Comparison of ENCODE assay signal across 21 cellular contexts in the genomic region with DNA sequence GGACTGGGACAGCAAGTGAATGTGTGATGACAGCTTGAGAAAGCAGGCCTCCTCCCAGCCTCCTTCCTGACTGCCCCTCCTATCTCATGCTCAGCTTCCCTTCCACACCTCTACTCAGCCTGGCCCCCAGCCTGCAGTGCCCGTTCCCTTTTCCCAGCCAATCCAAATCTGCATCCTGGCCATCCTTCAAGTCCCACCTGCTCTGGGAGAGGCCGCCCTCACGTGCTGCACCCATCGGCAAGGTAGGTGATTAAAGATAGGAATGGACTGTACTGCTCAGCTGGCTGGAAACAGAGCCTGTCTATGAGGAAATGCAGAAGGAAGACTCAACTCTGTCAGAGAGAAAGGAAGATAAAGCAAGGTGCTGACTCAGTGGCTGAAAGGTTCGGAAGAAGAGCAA. TPM values are rescaled to one million over a fixed set of nuclear protein-coding genes. Genes with fewer than 3 reads are reported as not detected.
"Had no signal": no experiment of that assay in that cellular context is flagged by ENCODE, and none has a peak within 500 bp of the region (broad histone marks: within the 10 kb centered on the region; RNA-seq: fewer than 3 reads in every experiment).

No MANE protein-coding gene starts in this region.

- H3K9ac ChIP-seq: neural progenitor cell had no signal

- H2AFZ ChIP-seq: neural progenitor cell had no signal

- H3K4me1 Mint-ChIP-seq: naive thymus-derived CD4-positive, alpha-beta T cell; stimulated activated naive B cell treated with anti-CD40 and anti-IgM and Interleukin-4, amounts not matched to agents 10 μg/mL and 1 μg/mL and 100 μg/mL, for 72 hours had no signal

- H3K4me3 ChIP-seq: coronary artery, neural progenitor cell, pancreas, prostate gland, right lobe of liver had no signal

- H3K27me3 ChIP-seq: foreskin keratinocyte, neural progenitor cell, pancreas, right lobe of liver had no signal

- H3K4me1 ChIP-seq: neural progenitor cell, pancreas, prostate gland, right lobe of liver had no signal

- H3K36me3 Mint-ChIP-seq: naive thymus-derived CD4-positive, alpha-beta T cell; stimulated activated naive B cell treated with anti-CD40 and anti-IgM and Interleukin-4, amounts not matched to agents 10 μg/mL and 1 μg/mL and 100 μg/mL, for 72 hours had no signal

- H3K9me3 ChIP-seq: pancreas, prostate gland, right lobe of liver had no signal

- H3K27ac ChIP-seq: coronary artery, foreskin keratinocyte, neural progenitor cell, pancreas, prostate gland, right lobe of liver had no signal

- DNase-seq: central memory CD4-positive, alpha-beta T cell; effector memory CD4-positive, alpha-beta T cell; foreskin keratinocyte; head of caudate nucleus; hippocampal formation; kidney glomerular epithelial cell; mesendoderm; naive thymus-derived CD4-positive, alpha-beta T cell; occipital lobe; pancreas; right lobe of liver; stimulated activated CD4-positive, alpha-beta T cell treated with anti-CD3 and anti-CD28 coated beads, Interleukin-2, amount 100 ng/mL, for 24 hours; stimulated activated CD4-positive, alpha-beta T cell treated with anti-CD3 and anti-CD28 coated beads, Interleukin-4, amount 100 ng/mL, for 4 hours; stimulated activated naive B cell treated with anti-CD40 and anti-IgM and Interleukin-4, amounts not matched to agents 10 μg/mL and 1 μg/mL and 100 μg/mL, for 72 hours; stimulated activated naive CD8-positive, alpha-beta T cell treated with anti-CD3 and anti-CD28 coated beads, Interleukin-15, amount 100 ng/mL, for 72 hours; trophoblast cell had no signal

- H3K36me3 ChIP-seq: neural progenitor cell, pancreas, prostate gland, right lobe of liver had no signal

- H3K4me2 ChIP-seq: neural progenitor cell had no signal

- ATAC-seq: foreskin keratinocyte; naive thymus-derived CD4-positive, alpha-beta T cell; pancreas; stimulated activated naive B cell treated with anti-CD40 and anti-IgM and Interleukin-4, amounts not matched to agents 10 μg/mL and 1 μg/mL and 100 μg/mL, for 72 hours; stimulated activated naive CD8-positive, alpha-beta T cell treated with anti-CD3 and anti-CD28 coated beads, Interleukin-15, amount 100 ng/mL, for 72 hours had no signal

- H3K4me3 Mint-ChIP-seq: naive thymus-derived CD4-positive, alpha-beta T cell; neural progenitor cell; stimulated activated naive B cell treated with anti-CD40 and anti-IgM and Interleukin-4, amounts not matched to agents 10 μg/mL and 1 μg/mL and 100 μg/mL, for 72 hours; stimulated activated naive CD8-positive, alpha-beta T cell treated with anti-CD3 and anti-CD28 coated beads, Interleukin-15, amount 100 ng/mL, for 72 hours had no signal

- H3K27ac Mint-ChIP-seq: naive thymus-derived CD4-positive, alpha-beta T cell; neural progenitor cell; stimulated activated naive B cell treated with anti-CD40 and anti-IgM and Interleukin-4, amounts not matched to agents 10 μg/mL and 1 μg/mL and 100 μg/mL, for 72 hours; stimulated activated naive CD8-positive, alpha-beta T cell treated with anti-CD3 and anti-CD28 coated beads, Interleukin-15, amount 100 ng/mL, for 72 hours had no signal

RNA-seq across cellular contexts. Expression of a gene that starts 16.5 kb away (rescaled TPM):
- total RNA-seq: lung microvascular endothelial cell, mononuclear cell had no signal
- polyA plus RNA-seq: naive thymus-derived CD4-positive, alpha-beta T cell had no signal
